ENCODE assay signal across 1 cellular context in the genomic region with DNA sequence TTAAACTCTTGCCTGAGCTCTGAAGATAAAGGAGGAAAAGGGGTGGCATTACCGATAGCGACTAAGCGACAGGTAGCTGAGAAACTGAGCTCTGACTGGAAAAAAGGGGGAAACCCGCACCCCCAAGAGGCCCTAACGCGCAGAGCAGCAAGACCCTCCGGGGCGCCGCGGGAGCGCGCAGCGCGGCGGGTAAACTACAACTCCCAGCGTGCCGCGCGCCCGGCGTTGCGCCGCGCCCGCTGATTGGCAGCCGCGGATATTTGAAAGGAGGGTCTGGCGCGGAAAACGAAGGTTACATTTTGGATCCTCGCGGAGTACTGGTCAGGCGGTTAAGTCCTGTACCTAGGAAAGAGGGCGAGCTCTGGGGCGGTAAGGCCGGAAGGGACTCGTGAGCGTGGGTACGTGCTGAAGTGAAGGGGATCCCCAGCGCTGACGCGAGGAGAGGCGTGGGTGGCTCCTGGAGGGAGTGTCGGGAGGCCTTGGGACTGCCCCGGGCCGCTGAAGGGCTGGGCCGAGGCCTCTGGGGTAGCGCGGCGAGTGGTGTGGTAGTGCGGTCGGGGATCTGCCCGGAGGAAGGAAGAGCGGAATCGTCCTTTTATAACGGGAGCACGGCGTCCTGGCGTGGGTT.
TF ChIP-seq lines count a peak whose summit lies in the region.

A gene (plus strand): TSS at position 291 of the 628 bp plus-strand sequence. CDS start 468 bp downstream, outside the sequence.

TF ChIP-seq in K562, 482 proteins besides CTCF, POLR2A, EP300 and RAD21 (continued from another document and continues in another):
- TF ChIP-seq, protein P1, sequence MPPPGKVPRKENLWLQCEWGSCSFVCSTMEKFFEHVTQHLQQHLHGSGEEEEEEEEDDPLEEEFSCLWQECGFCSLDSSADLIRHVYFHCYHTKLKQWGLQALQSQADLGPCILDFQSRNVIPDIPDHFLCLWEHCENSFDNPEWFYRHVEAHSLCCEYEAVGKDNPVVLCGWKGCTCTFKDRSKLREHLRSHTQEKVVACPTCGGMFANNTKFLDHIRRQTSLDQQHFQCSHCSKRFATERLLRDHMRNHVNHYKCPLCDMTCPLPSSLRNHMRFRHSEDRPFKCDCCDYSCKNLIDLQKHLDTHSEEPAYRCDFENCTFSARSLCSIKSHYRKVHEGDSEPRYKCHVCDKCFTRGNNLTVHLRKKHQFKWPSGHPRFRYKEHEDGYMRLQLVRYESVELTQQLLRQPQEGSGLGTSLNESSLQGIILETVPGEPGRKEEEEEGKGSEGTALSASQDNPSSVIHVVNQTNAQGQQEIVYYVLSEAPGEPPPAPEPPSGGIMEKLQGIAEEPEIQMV (tag; conservative IDR thresholded peaks at IDR 0.05; ENCODE audit: low read depth): no peak
- no peak for TF ChIP-seq NFXL1 (CRISPR knock-in tag; IDR thresholded peaks at IDR 0.05)
- TF ChIP-seq ZNF140 (CRISPR knock-in tag; IDR thresholded peaks at IDR 0.05): no peak
- no peak for TF ChIP-seq HDAC3 (IDR thresholded peaks at IDR 0.05; ENCODE audit: borderline replicate concordance, partially characterized antibody)
- no peak for TF ChIP-seq TRIM24 (IDR thresholded peaks at IDR 0.05)
- TF ChIP-seq HNRNPUL1 (IDR thresholded peaks at IDR 0.05; ENCODE audit: low read length): no peak
- 0 out of 2 replicates have a peak, but pooled peaks have one; percentile 45 for TF ChIP-seq ZBTB17 (CRISPR knock-in tag; IDR thresholded peaks at IDR 0.05)
- TF ChIP-seq TBL1XR1 (IDR thresholded peaks at IDR 0.05; ENCODE audit: low read length in 2 of 2): no peak
- TF ChIP-seq, protein P2, sequence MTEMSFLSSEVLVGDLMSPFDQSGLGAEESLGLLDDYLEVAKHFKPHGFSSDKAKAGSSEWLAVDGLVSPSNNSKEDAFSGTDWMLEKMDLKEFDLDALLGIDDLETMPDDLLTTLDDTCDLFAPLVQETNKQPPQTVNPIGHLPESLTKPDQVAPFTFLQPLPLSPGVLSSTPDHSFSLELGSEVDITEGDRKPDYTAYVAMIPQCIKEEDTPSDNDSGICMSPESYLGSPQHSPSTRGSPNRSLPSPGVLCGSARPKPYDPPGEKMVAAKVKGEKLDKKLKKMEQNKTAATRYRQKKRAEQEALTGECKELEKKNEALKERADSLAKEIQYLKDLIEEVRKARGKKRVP (CRISPR knock-in tag; IDR thresholded peaks at IDR 0.05): no peak
- peak; percentile 70; the same call in 1 of the 2 replicates for TF ChIP-seq TAL1 (IDR thresholded peaks at IDR 0.05)
- TF ChIP-seq SAFB (IDR thresholded peaks at IDR 0.05; ENCODE audit: borderline replicate concordance, low read depth, low read length): no peak
- no peak for TF ChIP-seq MED1 (CRISPR knock-in tag; IDR thresholded peaks at IDR 0.05; ENCODE audit: borderline replicate concordance)
- peak; percentile 76 to 82; a peak in 3 of 4 replicates for TF ChIP-seq SIX5 (IDR thresholded peaks at IDR 0.05; ENCODE audit: borderline replicate concordance in 1 of 2, insufficient read depth in 1 of 2, low read depth in 1 of 2, low read length in 2 of 2)
- TF ChIP-seq XRCC4 (IDR thresholded peaks at IDR 0.05; ENCODE audit: extremely low read depth, insufficient read depth, insufficient read length): no peak
- TF ChIP-seq ZFPM2 (CRISPR knock-in tag; IDR thresholded peaks at IDR 0.05): no peak
- TF ChIP-seq CBFA2T2 (conservative IDR thresholded peaks at IDR 0.05): peak; percentile 47
- TF ChIP-seq, protein P3, sequence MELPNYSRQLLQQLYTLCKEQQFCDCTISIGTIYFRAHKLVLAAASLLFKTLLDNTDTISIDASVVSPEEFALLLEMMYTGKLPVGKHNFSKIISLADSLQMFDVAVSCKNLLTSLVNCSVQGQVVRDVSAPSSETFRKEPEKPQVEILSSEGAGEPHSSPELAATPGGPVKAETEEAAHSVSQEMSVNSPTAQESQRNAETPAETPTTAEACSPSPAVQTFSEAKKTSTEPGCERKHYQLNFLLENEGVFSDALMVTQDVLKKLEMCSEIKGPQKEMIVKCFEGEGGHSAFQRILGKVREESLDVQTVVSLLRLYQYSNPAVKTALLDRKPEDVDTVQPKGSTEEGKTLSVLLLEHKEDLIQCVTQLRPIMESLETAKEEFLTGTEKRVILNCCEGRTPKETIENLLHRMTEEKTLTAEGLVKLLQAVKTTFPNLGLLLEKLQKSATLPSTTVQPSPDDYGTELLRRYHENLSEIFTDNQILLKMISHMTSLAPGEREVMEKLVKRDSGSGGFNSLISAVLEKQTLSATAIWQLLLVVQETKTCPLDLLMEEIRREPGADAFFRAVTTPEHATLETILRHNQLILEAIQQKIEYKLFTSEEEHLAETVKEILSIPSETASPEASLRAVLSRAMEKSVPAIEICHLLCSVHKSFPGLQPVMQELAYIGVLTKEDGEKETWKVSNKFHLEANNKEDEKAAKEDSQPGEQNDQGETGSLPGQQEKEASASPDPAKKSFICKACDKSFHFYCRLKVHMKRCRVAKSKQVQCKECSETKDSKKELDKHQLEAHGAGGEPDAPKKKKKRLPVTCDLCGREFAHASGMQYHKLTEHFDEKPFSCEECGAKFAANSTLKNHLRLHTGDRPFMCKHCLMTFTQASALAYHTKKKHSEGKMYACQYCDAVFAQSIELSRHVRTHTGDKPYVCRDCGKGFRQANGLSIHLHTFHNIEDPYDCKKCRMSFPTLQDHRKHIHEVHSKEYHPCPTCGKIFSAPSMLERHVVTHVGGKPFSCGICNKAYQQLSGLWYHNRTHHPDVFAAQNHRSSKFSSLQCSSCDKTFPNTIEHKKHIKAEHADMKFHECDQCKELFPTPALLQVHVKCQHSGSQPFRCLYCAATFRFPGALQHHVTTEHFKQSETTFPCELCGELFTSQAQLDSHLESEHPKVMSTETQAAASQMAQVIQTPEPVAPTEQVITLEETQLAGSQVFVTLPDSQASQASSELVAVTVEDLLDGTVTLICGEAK (IDR thresholded peaks at IDR 0.05): peak; percentile 67
- TF ChIP-seq, protein P3 (CRISPR knock-in tag; IDR thresholded peaks at IDR 0.05): no peak
- TF ChIP-seq, protein P4, sequence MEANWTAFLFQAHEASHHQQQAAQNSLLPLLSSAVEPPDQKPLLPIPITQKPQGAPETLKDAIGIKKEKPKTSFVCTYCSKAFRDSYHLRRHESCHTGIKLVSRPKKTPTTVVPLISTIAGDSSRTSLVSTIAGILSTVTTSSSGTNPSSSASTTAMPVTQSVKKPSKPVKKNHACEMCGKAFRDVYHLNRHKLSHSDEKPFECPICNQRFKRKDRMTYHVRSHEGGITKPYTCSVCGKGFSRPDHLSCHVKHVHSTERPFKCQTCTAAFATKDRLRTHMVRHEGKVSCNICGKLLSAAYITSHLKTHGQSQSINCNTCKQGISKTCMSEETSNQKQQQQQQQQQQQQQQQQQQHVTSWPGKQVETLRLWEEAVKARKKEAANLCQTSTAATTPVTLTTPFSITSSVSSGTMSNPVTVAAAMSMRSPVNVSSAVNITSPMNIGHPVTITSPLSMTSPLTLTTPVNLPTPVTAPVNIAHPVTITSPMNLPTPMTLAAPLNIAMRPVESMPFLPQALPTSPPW (CRISPR knock-in tag; IDR thresholded peaks at IDR 0.05): peak; percentile 48; the same call in 1 of the 2 replicates
- TF ChIP-seq SAP30 (IDR thresholded peaks at IDR 0.05; ENCODE audit: borderline replicate concordance, insufficient read depth, low read depth, low read length, poor library complexity, severe bottlenecking): peak; percentile 96
- TF ChIP-seq ZNF584 (CRISPR knock-in tag; IDR thresholded peaks at IDR 0.05; ENCODE audit: low read depth): no peak
- TF ChIP-seq ZNF165 (CRISPR knock-in tag; IDR thresholded peaks at IDR 0.05; ENCODE audit: borderline replicate concordance): no peak
- TF ChIP-seq TAF1 (IDR thresholded peaks at IDR 0.05; ENCODE audit: control insufficient read depth, extremely low read depth, insufficient read depth, low read length, severe bottlenecking): peak; percentile 19
- TF ChIP-seq, protein P5, sequence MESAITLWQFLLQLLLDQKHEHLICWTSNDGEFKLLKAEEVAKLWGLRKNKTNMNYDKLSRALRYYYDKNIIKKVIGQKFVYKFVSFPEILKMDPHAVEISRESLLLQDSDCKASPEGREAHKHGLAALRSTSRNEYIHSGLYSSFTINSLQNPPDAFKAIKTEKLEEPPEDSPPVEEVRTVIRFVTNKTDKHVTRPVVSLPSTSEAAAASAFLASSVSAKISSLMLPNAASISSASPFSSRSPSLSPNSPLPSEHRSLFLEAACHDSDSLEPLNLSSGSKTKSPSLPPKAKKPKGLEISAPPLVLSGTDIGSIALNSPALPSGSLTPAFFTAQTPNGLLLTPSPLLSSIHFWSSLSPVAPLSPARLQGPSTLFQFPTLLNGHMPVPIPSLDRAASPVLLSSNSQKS (CRISPR knock-in tag; IDR thresholded peaks at IDR 0.05): no peak
- TF ChIP-seq ZNF589 (CRISPR knock-in tag; IDR thresholded peaks at IDR 0.05; ENCODE audit: low read depth): no peak
- TF ChIP-seq ZNF707 (CRISPR knock-in tag; conservative IDR thresholded peaks at IDR 0.05): no peak
- TF ChIP-seq, protein P6, sequence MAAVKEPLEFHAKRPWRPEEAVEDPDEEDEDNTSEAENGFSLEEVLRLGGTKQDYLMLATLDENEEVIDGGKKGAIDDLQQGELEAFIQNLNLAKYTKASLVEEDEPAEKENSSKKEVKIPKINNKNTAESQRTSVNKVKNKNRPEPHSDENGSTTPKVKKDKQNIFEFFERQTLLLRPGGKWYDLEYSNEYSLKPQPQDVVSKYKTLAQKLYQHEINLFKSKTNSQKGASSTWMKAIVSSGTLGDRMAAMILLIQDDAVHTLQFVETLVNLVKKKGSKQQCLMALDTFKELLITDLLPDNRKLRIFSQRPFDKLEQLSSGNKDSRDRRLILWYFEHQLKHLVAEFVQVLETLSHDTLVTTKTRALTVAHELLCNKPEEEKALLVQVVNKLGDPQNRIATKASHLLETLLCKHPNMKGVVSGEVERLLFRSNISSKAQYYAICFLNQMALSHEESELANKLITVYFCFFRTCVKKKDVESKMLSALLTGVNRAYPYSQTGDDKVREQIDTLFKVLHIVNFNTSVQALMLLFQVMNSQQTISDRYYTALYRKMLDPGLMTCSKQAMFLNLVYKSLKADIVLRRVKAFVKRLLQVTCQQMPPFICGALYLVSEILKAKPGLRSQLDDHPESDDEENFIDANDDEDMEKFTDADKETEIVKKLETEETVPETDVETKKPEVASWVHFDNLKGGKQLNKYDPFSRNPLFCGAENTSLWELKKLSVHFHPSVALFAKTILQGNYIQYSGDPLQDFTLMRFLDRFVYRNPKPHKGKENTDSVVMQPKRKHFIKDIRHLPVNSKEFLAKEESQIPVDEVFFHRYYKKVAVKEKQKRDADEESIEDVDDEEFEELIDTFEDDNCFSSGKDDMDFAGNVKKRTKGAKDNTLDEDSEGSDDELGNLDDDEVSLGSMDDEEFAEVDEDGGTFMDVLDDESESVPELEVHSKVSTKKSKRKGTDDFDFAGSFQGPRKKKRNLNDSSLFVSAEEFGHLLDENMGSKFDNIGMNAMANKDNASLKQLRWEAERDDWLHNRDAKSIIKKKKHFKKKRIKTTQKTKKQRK (IDR thresholded peaks at IDR 0.05; ENCODE audit: borderline replicate concordance, low read depth, low read length): no peak
- TF ChIP-seq ATF1 (CRISPR knock-in tag; IDR thresholded peaks at IDR 0.05): no peak
- peak; percentile 95 for TF ChIP-seq ATF1 (tag; IDR thresholded peaks at IDR 0.05)
- TF ChIP-seq ZNF77 (CRISPR knock-in tag; IDR thresholded peaks at IDR 0.05): no peak
- TF ChIP-seq, protein P7, sequence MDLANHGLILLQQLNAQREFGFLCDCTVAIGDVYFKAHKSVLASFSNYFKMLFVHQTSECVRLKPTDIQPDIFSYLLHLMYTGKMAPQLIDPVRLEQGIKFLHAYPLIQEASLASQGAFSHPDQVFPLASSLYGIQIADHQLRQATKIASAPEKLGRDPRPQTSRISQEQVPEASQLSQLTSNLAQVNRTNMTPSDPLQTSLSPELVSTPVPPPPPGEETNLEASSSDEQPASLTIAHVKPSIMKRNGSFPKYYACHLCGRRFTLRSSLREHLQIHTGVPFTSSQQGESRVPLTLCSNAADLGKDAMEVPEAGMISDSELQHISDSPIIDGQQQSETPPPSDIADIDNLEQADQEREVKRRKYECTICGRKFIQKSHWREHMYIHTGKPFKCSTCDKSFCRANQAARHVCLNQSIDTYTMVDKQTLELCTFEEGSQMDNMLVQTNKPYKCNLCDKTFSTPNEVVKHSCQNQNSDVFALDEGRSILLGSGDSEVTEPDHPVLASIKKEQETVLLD (IDR thresholded peaks at IDR 0.05): no peak; the same call in 1 of the 2 replicates
- no peak for TF ChIP-seq ZEB2 (IDR thresholded peaks at IDR 0.05)
- TF ChIP-seq, protein P8, sequence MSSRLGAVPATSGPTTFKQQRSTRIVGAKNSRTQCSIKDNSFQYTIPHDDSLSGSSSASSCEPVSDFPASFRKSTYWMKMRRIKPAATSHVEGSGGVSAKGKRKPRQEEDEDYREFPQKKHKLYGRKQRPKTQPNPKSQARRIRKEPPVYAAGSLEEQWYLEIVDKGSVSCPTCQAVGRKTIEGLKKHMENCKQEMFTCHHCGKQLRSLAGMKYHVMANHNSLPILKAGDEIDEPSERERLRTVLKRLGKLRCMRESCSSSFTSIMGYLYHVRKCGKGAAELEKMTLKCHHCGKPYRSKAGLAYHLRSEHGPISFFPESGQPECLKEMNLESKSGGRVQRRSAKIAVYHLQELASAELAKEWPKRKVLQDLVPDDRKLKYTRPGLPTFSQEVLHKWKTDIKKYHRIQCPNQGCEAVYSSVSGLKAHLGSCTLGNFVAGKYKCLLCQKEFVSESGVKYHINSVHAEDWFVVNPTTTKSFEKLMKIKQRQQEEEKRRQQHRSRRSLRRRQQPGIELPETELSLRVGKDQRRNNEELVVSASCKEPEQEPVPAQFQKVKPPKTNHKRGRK (tag; IDR thresholded peaks at IDR 0.05): no peak
- TF ChIP-seq MTA1 (IDR thresholded peaks at IDR 0.05; ENCODE audit: borderline replicate concordance): no peak
- no peak for TF ChIP-seq NFE2 (IDR thresholded peaks at IDR 0.05; ENCODE audit: low read depth)
- peak; percentile 90 for TF ChIP-seq CREM (IDR thresholded peaks at IDR 0.05; ENCODE audit: low read depth)
